In genomic region chr3:160755776-160756304, GRCh38 we compare ENCODE assay signal across 8 cellular contexts. TPM values are rescaled to one million over a fixed set of nuclear protein-coding genes. Genes with fewer than 3 reads are reported as not detected.
DNase-seq lines count a peak whose midpoint lies in the region; ATAC-seq and TF ChIP-seq lines count a peak whose summit lies in the region.

PPM1L (plus strand) TSS chr3:160756231.

- intact Hi-C loops in vagina (cut with DNase I): loop anchor here (10.0 kb wide), 1 partner anchor 191 kb away; the partner anchor contains the start of gene KPNA4

- peaks cover 13% of the 10 kb centered on the region for H3K79me2 ChIP-seq in parathyroid adenoma

- H3K9me3 ChIP-seq in cardiac muscle cell (ENCODE audit: low read depth): no peaks in the 10 kb centered on the region
- no peaks in the 10 kb centered on the region for H3K9me3 ChIP-seq in parathyroid adenoma (ENCODE audit: control insufficient read depth, low read length)
- H3K9me3 ChIP-seq in vagina: no peaks in the 10 kb centered on the region

- in situ Hi-C loops in SK-MEL-5 (cut with HindIII; ENCODE audit: low pct_unique_long_range_greater_than_20kb, low sequenced_read_pairs): no loop called here

- POLR2A ChIA-PET in activated naive CD8-positive, alpha-beta T cell treated with anti-CD3 and anti-CD28 coated beads, Interleukin-2, amount 10 ng/mL, durations not matched to agents 7 days and 5 days (lab: Charles Lee): interaction anchor here (1.0 to 1.6 kb wide), 3 partner anchors 46 to 190 kb away, joined by 3 to 5 read pairs (median 4); partner anchors contain the start of gene KPNA4

- peak; percentile 23 for ATAC-seq in GM19468 (IDR thresholded peaks at IDR 0.05; ENCODE audit: extremely low read depth, unreplicated experiment)
- peak; percentile 51 for ATAC-seq in activated naive CD8-positive, alpha-beta T cell treated with anti-CD3 and anti-CD28 coated beads, Interleukin-2, amount 10 ng/mL, durations not matched to agents 7 days and 5 days (ENCODE audit: low read depth)

- H3K4me1 Mint-ChIP-seq in activated naive CD8-positive, alpha-beta T cell treated with anti-CD3 and anti-CD28 coated beads, Interleukin-2, amount 10 ng/mL, durations not matched to agents 7 days and 5 days: peaks cover 24% of the 10 kb centered on the region

- peak within 1 kb of the TSS; percentile 97 for H3K27ac Mint-ChIP-seq in activated naive CD8-positive, alpha-beta T cell treated with anti-CD3 and anti-CD28 coated beads, Interleukin-2, amount 10 ng/mL, durations not matched to agents 7 days and 5 days

- H3K4me3 Mint-ChIP-seq in activated naive CD8-positive, alpha-beta T cell treated with anti-CD3 and anti-CD28 coated beads, Interleukin-2, amount 10 ng/mL, durations not matched to agents 7 days and 5 days: peak within 1 kb of the TSS; percentile 92

- H3K9ac ChIP-seq in parathyroid adenoma: peak within 1 kb of the TSS; percentile 95

- DNase-seq in DMS114 treated with DMSO at 0.1 percent for 48 hours (lab: John Stamatoyannopoulos, UW; ENCODE audit: unreplicated experiment) (peak; percentile 27), HK-2 (ENCODE audit: unreplicated experiment) (peak; percentile 68), SK-MEL-5 (ENCODE audit: low read depth, low spot score) (peak; percentile 26), cardiac muscle cell (ENCODE audit: low read depth in 1 of 2, low spot score in 1 of 2) (peak; percentile 52 to 79), vagina (ENCODE audit: extremely low spot score in 2 of 2) (no peak)
- peak; percentile 79 for DNase-seq in activated naive CD8-positive, alpha-beta T cell treated with anti-CD3 and anti-CD28 coated beads, Interleukin-2, amount 10 ng/mL, durations not matched to agents 7 days and 5 days

- peak within 1 kb of the TSS; percentile 99 for H3K27ac ChIP-seq in cardiac muscle cell
- peak within 1 kb of the TSS; percentile 89 for H3K27ac ChIP-seq in parathyroid adenoma
- peak within 1 kb of the TSS; percentile 98 for H3K27ac ChIP-seq in vagina

- peaks cover 10% of the 10 kb centered on the region for H3K4me1 ChIP-seq in cardiac muscle cell (ENCODE audit: low read depth)
- peaks cover 22% of the 10 kb centered on the region for H3K4me1 ChIP-seq in parathyroid adenoma
- H3K4me1 ChIP-seq in vagina: peaks cover 34% of the 10 kb centered on the region

- H2AFZ ChIP-seq in parathyroid adenoma: peak within 1 kb of the TSS; percentile 95

- peaks cover 22% of the 10 kb centered on the region for H3K27me3 Mint-ChIP-seq in activated naive CD8-positive, alpha-beta T cell treated with anti-CD3 and anti-CD28 coated beads, Interleukin-2, amount 10 ng/mL, durations not matched to agents 7 days and 5 days

- TF ChIP-seq POLR2A in vagina (IDR thresholded peaks at IDR 0.05): no peak

- peaks cover 3% of the 10 kb centered on the region for H3K36me3 Mint-ChIP-seq in activated naive CD8-positive, alpha-beta T cell treated with anti-CD3 and anti-CD28 coated beads, Interleukin-2, amount 10 ng/mL, durations not matched to agents 7 days and 5 days

- peak within 1 kb of the TSS; percentile 79 for H3K4me3 ChIP-seq in cardiac muscle cell
- peak within 1 kb of the TSS; percentile 93 for H3K4me3 ChIP-seq in parathyroid adenoma (ENCODE audit: low read depth, low read length)
- H3K4me3 ChIP-seq in vagina: peak within 1 kb of the TSS; percentile 85

- no peak for TF ChIP-seq CTCF in cardiac muscle cell (IDR thresholded peaks at IDR 0.05; ENCODE audit: low read depth, low read length)
- TF ChIP-seq CTCF in parathyroid adenoma (IDR thresholded peaks at IDR 0.05): no peak
- TF ChIP-seq CTCF in vagina (IDR thresholded peaks at IDR 0.05): no peak

- no peaks in the 10 kb centered on the region for H3K9me3 Mint-ChIP-seq in activated naive CD8-positive, alpha-beta T cell treated with anti-CD3 and anti-CD28 coated beads, Interleukin-2, amount 10 ng/mL, durations not matched to agents 7 days and 5 days

- peak within 1 kb of the TSS; percentile 93 for H3K4me2 ChIP-seq in parathyroid adenoma (ENCODE audit: low read length)

- H3K27me3 ChIP-seq in cardiac muscle cell: peaks cover 22% of the 10 kb centered on the region
- H3K27me3 ChIP-seq in parathyroid adenoma (ENCODE audit: control insufficient read depth, insufficient read depth, low read length): no peaks in the 10 kb centered on the region
- H3K27me3 ChIP-seq in vagina: no peaks in the 10 kb centered on the region

- H3K36me3 ChIP-seq in cardiac muscle cell: no peaks in the 10 kb centered on the region
- no peaks in the 10 kb centered on the region for H3K36me3 ChIP-seq in parathyroid adenoma (ENCODE audit: control insufficient read depth, insufficient read depth, low read length)
- H3K36me3 ChIP-seq in vagina: no peaks in the 10 kb centered on the region

RNA-seq across cellular contexts. Expression of gene PPM1L, which starts in this region (rescaled TPM):
- total RNA-seq in SK-MEL-5 (2014; rRNA removed; shearing (Covaris generic)): 1.0 and 1.1 TPM in 2 replicates
- 0.86 and 1.7 TPM in 2 replicates for polyA plus RNA-seq in SK-MEL-5 (2015; cell fraction: cytosol; rRNA removed)
- polyA plus RNA-seq in SK-MEL-5 (2015; cell fraction: nucleus; rRNA removed): 0.74 and 1.3 TPM in 2 replicates
- total RNA-seq in activated naive CD8-positive, alpha-beta T cell treated with anti-CD3 and anti-CD28 coated beads, Interleukin-2, amount 10 ng/mL, durations not matched to agents 7 days and 5 days: 1 to 10 TPM; 3.8 to 4.6 TPM
- total RNA-seq in cardiac muscle cell: 12.6 and 13.5 TPM in 2 replicates
- polyA plus RNA-seq in cardiac muscle cell: 1.2 and 4.6 TPM in 2 replicates
- 14.2 TPM for total RNA-seq in vagina

Comparison
In these comparisons a context has a peak if more than half of its experiments do, and no peak if none do; other contexts are left out.
1. DNase-seq: peak in DMS114 treated with DMSO at 0.1 percent for 48 hours (single experiment), HK-2 (single experiment), SK-MEL-5 (single experiment), activated naive CD8-positive, alpha-beta T cell treated with anti-CD3 and anti-CD28 coated beads, Interleukin-2, amount 10 ng/mL, durations not matched to agents 7 days and 5 days (single experiment) and cardiac muscle cell (2 of 2); none in vagina (0 of 2).
2. Peak in every context shown above with its lines, with median percentiles within 50 percentile points of each other: H3K27ac ChIP-seq and H3K4me3 ChIP-seq.